ENCODE assay signal across 8 cellular contexts in the genomic region with DNA sequence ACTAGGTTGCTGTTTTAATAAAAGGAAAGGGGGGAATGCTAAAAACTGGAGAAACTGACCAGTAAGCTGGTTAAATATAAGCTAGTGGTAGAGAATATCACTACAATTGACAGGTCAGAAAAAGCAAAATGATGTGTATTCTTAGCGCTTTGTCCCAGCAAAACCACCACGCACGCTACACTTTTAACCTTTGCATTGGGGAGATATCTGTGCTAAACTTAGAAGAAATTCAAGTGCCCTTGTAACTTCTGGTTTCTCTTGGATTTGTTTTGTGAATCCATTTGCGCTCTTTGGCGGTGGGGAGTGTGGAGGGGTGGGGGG. TPM values are rescaled to one million over a fixed set of nuclear protein-coding genes. Genes with fewer than 3 reads are reported as not detected.
DNase-seq lines count a peak whose midpoint lies in the region; ATAC-seq and TF ChIP-seq lines count a peak whose summit lies in the region.

No MANE protein-coding gene starts in this region.

- intact Hi-C loops in Panc1 (cut with micrococcal nuclease; ENCODE audit: unreplicated experiment) (no loop called here), prostate gland (cut with DNase I) (loop anchor here (5.0 to 10.0 kb wide), 3 partner anchors 109 to 281 kb away; partner anchors contain the start of genes ATMIN and GCSH)

- peaks cover 75% of the 10 kb centered on the region for H3K79me2 ChIP-seq in DND-41 (ENCODE audit: insufficient read depth, low read length)

- H3K27me3 ChIP-seq in DND-41 (ENCODE audit: insufficient read depth, low read length, poor library complexity) (no peaks in the 10 kb centered on the region), Panc1 (ENCODE audit: control insufficient read depth, insufficient read depth, low read length) (no peaks in the 10 kb centered on the region), prostate gland (replicated peaks; ENCODE audit: insufficient read depth) (no peaks in the 10 kb centered on the region)

- no peak for TF ChIP-seq POLR2A in prostate gland (IDR thresholded peaks at IDR 0.05)

- no peak for TF ChIP-seq CTCF in DND-41 (IDR thresholded peaks at IDR 0.05; ENCODE audit: borderline replicate concordance, extremely low read depth, low read length, poor library complexity, severe bottlenecking)
- TF ChIP-seq CTCF in Panc1 (IDR thresholded peaks at IDR 0.05), result no peak
- TF ChIP-seq CTCF in epithelial cell of proximal tubule (conservative IDR thresholded peaks at IDR 0.05; ENCODE audit: low read depth, low read length), result no peak
- TF ChIP-seq CTCF in prostate gland (IDR thresholded peaks at IDR 0.05), result no peak

- BruUV-seq in Panc1 (replicated peaks; lab: Mats Ljungman, UMichigan), result no TSS peak

- H3K4me1 ChIP-seq in DND-41 (ENCODE audit: insufficient read depth, low read length) (peaks cover 42% of the 10 kb centered on the region), Panc1 (ENCODE audit: control insufficient read depth, insufficient read depth, low read length) (peaks cover 11% of the 10 kb centered on the region), prostate gland (replicated peaks) (peaks cover 7% of the 10 kb centered on the region)

- H3K4me3 ChIP-seq in DND-41 (ENCODE audit: low read depth in 1 of 2, low read length in 2 of 2) (peak overlapping the region in 1 of 2 experiments; percentile 80; a peak in 3 of 4 replicates), Panc1 (ENCODE audit: low read depth in 2 of 2, low read length in 2 of 2) (peak overlapping the region; percentile 95), epithelial cell of proximal tubule (ENCODE audit: low read depth, low read length) (peak overlapping the region; percentile 99), prostate gland (peak overlapping the region; percentile 89 to 99)

- POLR2A ChIA-PET in Panc1 (lab: Charles Lee), result no interaction called here

- H3K4me2 ChIP-seq in DND-41 (ENCODE audit: insufficient read depth, low read length), result peak overlapping the region; percentile 94

- H2AFZ ChIP-seq in DND-41 (ENCODE audit: low read depth, low read length), result no peak overlapping the region

- H3K9ac ChIP-seq in DND-41 (ENCODE audit: low read depth, low read length), result peak overlapping the region; percentile 82

- H4K20me1 ChIP-seq in DND-41 (ENCODE audit: insufficient read depth, low read length), result peaks cover 23% of the 10 kb centered on the region; the same call in 1 of the 2 replicates

- no peak for DNase-seq in DND-41
- no peak for DNase-seq in Panc1 (ENCODE audit: low read depth, low spot score)
- DNase-seq in epithelial cell of proximal tubule (ENCODE audit: low read depth), result no peak
- DNase-seq in prostate gland (ENCODE audit: low spot score), result no peak
- DNase-seq in NCI-H345 (lab: John Stamatoyannopoulos, UW), result no peak
- no peak for DNase-seq in NCI-H2196 (lab: John Stamatoyannopoulos, UW; ENCODE audit: unreplicated experiment)
- no peak for DNase-seq in activated CD4-positive, alpha-beta T cell treated with anti-CD3 and anti-CD28 coated beads, Interleukin-2, amount 50 U/mL, for 48 hours

- CTCF ChIA-PET in Panc1 (lab: Charles Lee), result no interaction called here

- in situ Hi-C loops in Panc1 (cut with HindIII; ENCODE audit: low pct_unique_long_range_greater_than_20kb, low sequenced_read_pairs), result no loop called here

- no peak for ATAC-seq in DND-41 (ENCODE audit: insufficient read depth, low read depth)
- no peak for ATAC-seq in Panc1
- ATAC-seq in GM18519 (IDR thresholded peaks at IDR 0.05; ENCODE audit: low FRiP score, unreplicated experiment), result no peak

- H3K9me3 ChIP-seq in DND-41 (ENCODE audit: insufficient read depth, low read length, severe bottlenecking) (no peaks in the 10 kb centered on the region), Panc1 (ENCODE audit: control insufficient read depth, insufficient read depth, low read depth, low read length) (no peaks in the 10 kb centered on the region), prostate gland (no peaks in the 10 kb centered on the region)

- H3K27ac ChIP-seq in DND-41 (ENCODE audit: low read length) (no peak overlapping the region), Panc1 (ENCODE audit: low read length) (peak overlapping the region; percentile 35; the same call in 1 of the 2 replicates), prostate gland (peak overlapping the region; percentile 93 to 96)

- H3K36me3 ChIP-seq in DND-41 (ENCODE audit: insufficient read depth, low read length) (no peaks in the 10 kb centered on the region; the same call in 1 of the 2 replicates), Panc1 (ENCODE audit: control insufficient read depth, insufficient read depth, low read length) (peaks cover 6% of the 10 kb centered on the region; the same call in 1 of the 2 replicates), prostate gland (no peaks in the 10 kb centered on the region)

- WGBS in prostate gland, result 76% methylated on average over 5 of the region's 5 CpGs

RNA-seq across cellular contexts. Expression of gene GAN, which starts 1.4 kb away (rescaled TPM):
- 9.1 TPM for total RNA-seq in Panc1 (2021; ENCODE audit: unreplicated experiment)
- polyA plus RNA-seq in Panc1 (2012; ENCODE audit: insufficient read length), result 1.2 TPM
- total RNA-seq in epithelial cell of proximal tubule, result 4.3 and 5.6 TPM in 2 replicates
- 10 to 100 TPM in 1 of 2 donors, 1 to 10 TPM in 1; 8.2 to 10.1 TPM for total RNA-seq in prostate gland
